Comparison of ENCODE assay signal across 22 cellular contexts in genomic region chr1:66368261-66368660, GRCh38.
DNase-seq lines count a peak whose midpoint lies in the region; ATAC-seq and TF ChIP-seq lines count a peak whose summit lies in the region.
"Had no signal": no experiment of that assay in that cellular context is flagged by ENCODE, and none has a peak within 500 bp of the region (broad histone marks: within the 10 kb centered on the region; RNA-seq: fewer than 3 reads in every experiment).

No MANE protein-coding gene starts in this region.

- H3K9me3 ChIP-seq in spleen (no peaks in the 10 kb centered on the region), PC-9 (ENCODE audit: insufficient read depth, low read depth) (no peaks in the 10 kb centered on the region)
- H3K9me3 ChIP-seq: ascending aorta, right lobe of liver, suprapubic skin had no signal

- TF ChIP-seq POLR2A in spleen (IDR thresholded peaks at IDR 0.05) = no peak

- intact Hi-C loops in activated CD4-positive, alpha-beta T cell treated with anti-CD3 and anti-CD28 coated beads for 36 hours (cut with DNase I, micrococcal nuclease) = no loop called here
- intact Hi-C loops in spleen (cut with DNase I; ENCODE audit: low total_unique reads) (no loop called here), PC-9 (cut with micrococcal nuclease; ENCODE audit: unreplicated experiment) (no loop called here)

- H3K4me1 ChIP-seq in spleen (peaks cover 36 to 94% (median 49%) of the 10 kb centered on the region in 6 donors), PC-9 (replicated peaks; ENCODE audit: insufficient read depth) (no peaks in the 10 kb centered on the region)
- H3K4me1 ChIP-seq: right lobe of liver had no signal

- H3K4me3 ChIP-seq in spleen = no peak overlapping the region
- no peak overlapping the region for H3K4me3 ChIP-seq in PC-9
- H3K4me3 ChIP-seq: ascending aorta, right lobe of liver, suprapubic skin had no signal

- H4K20me1 ChIP-seq in PC-9 (ENCODE audit: insufficient read depth) = no peaks in the 10 kb centered on the region

- H3K36me3 Mint-ChIP-seq in activated CD4-positive, alpha-beta T cell treated with anti-CD3 and anti-CD28 coated beads for 36 hours (ENCODE audit: low read depth) = peaks cover 86% of the 10 kb centered on the region
- H3K36me3 Mint-ChIP-seq in stimulated activated naive CD8-positive, alpha-beta T cell treated with anti-CD3 and anti-CD28 coated beads, Interleukin-15, Interleukin-2, amounts not matched to agents 100 ng/mL and 50 ng/mL, for 24 hours (ENCODE audit: low read depth) = peaks cover 88% of the 10 kb centered on the region
- peaks cover 75% of the 10 kb centered on the region for H3K36me3 Mint-ChIP-seq in endothelial cell (ENCODE audit: low read depth, unreplicated experiment)

- peaks cover 0 to 99% (median 63%) of the 10 kb centered on the region in 6 donors for H3K36me3 ChIP-seq in spleen
- H3K36me3 ChIP-seq in PC-9 (ENCODE audit: low read depth) = no peaks in the 10 kb centered on the region

- peaks cover 91% of the 10 kb centered on the region for H3K4me1 Mint-ChIP-seq in activated CD4-positive, alpha-beta T cell treated with anti-CD3 and anti-CD28 coated beads for 36 hours
- peaks cover 96% of the 10 kb centered on the region for H3K4me1 Mint-ChIP-seq in stimulated activated naive CD8-positive, alpha-beta T cell treated with anti-CD3 and anti-CD28 coated beads, Interleukin-15, Interleukin-2, amounts not matched to agents 100 ng/mL and 50 ng/mL, for 24 hours (ENCODE audit: low read depth)
- peaks cover 92% of the 10 kb centered on the region for H3K4me1 Mint-ChIP-seq in stimulated activated naive CD8-positive, alpha-beta T cell treated with anti-CD3 and anti-CD28 coated beads, Interleukin-15, amount 100 ng/mL, for 72 hours
- H3K4me1 Mint-ChIP-seq in endothelial cell (ENCODE audit: unreplicated experiment) = peaks cover 30% of the 10 kb centered on the region

- 76 to 89% (median 84%) methylated on average over 5 of the region's 5 CpGs for WGBS in spleen, 5 donors

- BruUV-seq in PC-9 (replicated peaks; lab: Mats Ljungman, UMichigan) = no TSS peak

- no peaks in the 10 kb centered on the region for H3K9me3 Mint-ChIP-seq in activated CD4-positive, alpha-beta T cell treated with anti-CD3 and anti-CD28 coated beads for 36 hours (ENCODE audit: low read depth)
- no peaks in the 10 kb centered on the region for H3K9me3 Mint-ChIP-seq in stimulated activated naive CD8-positive, alpha-beta T cell treated with anti-CD3 and anti-CD28 coated beads, Interleukin-15, Interleukin-2, amounts not matched to agents 100 ng/mL and 50 ng/mL, for 24 hours
- H3K9me3 Mint-ChIP-seq in stimulated activated naive CD8-positive, alpha-beta T cell treated with anti-CD3 and anti-CD28 coated beads, Interleukin-15, amount 100 ng/mL, for 72 hours = no peaks in the 10 kb centered on the region
- no peaks in the 10 kb centered on the region for H3K9me3 Mint-ChIP-seq in endothelial cell (ENCODE audit: unreplicated experiment)
- H3K9me3 Mint-ChIP-seq: activated naive CD4-positive, alpha-beta T cell treated with anti-CD3 and anti-CD28 coated beads, Interleukin-2, amount 50 U/mL, for 72 hours; stimulated activated effector memory CD8-positive, alpha-beta T cell treated with anti-CD3 and anti-CD28 coated beads, Interleukin-12 subunit alpha, Interleukin-12 subunit beta, amount 100 ng/mL, for 72 hours had no signal

- H3K27ac Mint-ChIP-seq in activated CD4-positive, alpha-beta T cell treated with anti-CD3 and anti-CD28 coated beads for 36 hours = peak overlapping the region; percentile 55
- peak overlapping the region; percentile 91 for H3K27ac Mint-ChIP-seq in stimulated activated naive CD8-positive, alpha-beta T cell treated with anti-CD3 and anti-CD28 coated beads, Interleukin-15, Interleukin-2, amounts not matched to agents 100 ng/mL and 50 ng/mL, for 24 hours
- H3K27ac Mint-ChIP-seq in stimulated activated naive CD8-positive, alpha-beta T cell treated with anti-CD3 and anti-CD28 coated beads, Interleukin-15, amount 100 ng/mL, for 72 hours = no peak overlapping the region
- no peak overlapping the region for H3K27ac Mint-ChIP-seq in endothelial cell (ENCODE audit: unreplicated experiment)

- no peak overlapping the region for H3K4me3 Mint-ChIP-seq in activated CD4-positive, alpha-beta T cell treated with anti-CD3 and anti-CD28 coated beads for 36 hours
- H3K4me3 Mint-ChIP-seq in stimulated activated naive CD8-positive, alpha-beta T cell treated with anti-CD3 and anti-CD28 coated beads, Interleukin-15, Interleukin-2, amounts not matched to agents 100 ng/mL and 50 ng/mL, for 24 hours = no peak overlapping the region
- H3K4me3 Mint-ChIP-seq in stimulated activated naive CD8-positive, alpha-beta T cell treated with anti-CD3 and anti-CD28 coated beads, Interleukin-15, amount 100 ng/mL, for 72 hours = no peak overlapping the region
- peak overlapping the region; percentile 59 for H3K4me3 Mint-ChIP-seq in endothelial cell (ENCODE audit: unreplicated experiment)

- no peak for TF ChIP-seq CTCF in endothelial cell (IDR thresholded peaks at IDR 0.05; ENCODE audit: unreplicated experiment)
- TF ChIP-seq CTCF in spleen (IDR thresholded peaks at IDR 0.05 in 8 of 11, conservative IDR thresholded peaks at IDR 0.05 in 3 of 11) = no peak
- no peak for TF ChIP-seq CTCF in PC-9 (conservative IDR thresholded peaks at IDR 0.05)

- peak overlapping the region in 3 of 8 donors; percentile 4 to 91 (median 49) for H3K27ac ChIP-seq in spleen
- no peak overlapping the region for H3K27ac ChIP-seq in PC-9
- H3K27ac ChIP-seq: 22Rv1, ascending aorta, right lobe of liver, suprapubic skin had no signal

- no peak for DNase-seq in activated CD4-positive, alpha-beta T cell treated with anti-CD3 and anti-CD28 coated beads for 36 hours
- no peak for DNase-seq in activated CD4-positive, alpha-beta T cell treated with anti-CD3 and anti-CD28 coated beads for 48 hours
- DNase-seq in stimulated activated naive CD8-positive, alpha-beta T cell treated with anti-CD3 and anti-CD28 coated beads, Interleukin-15, amount 100 ng/mL, for 72 hours = no peak
- DNase-seq in endothelial cell (ENCODE audit: low spot score) (no peak), spleen (no peak), PC-9 (no peak)
- DNase-seq: IMR-90; mesendoderm; NCI-H1048; NCI-H1694; right lobe of liver; SHP77 treated with DMSO at 0.1 percent for 48 hours; stimulated activated CD4-positive, alpha-beta T cell treated with anti-CD3 and anti-CD28 coated beads, Interleukin-4, amount 100 ng/mL, for 24 hours; T-helper 9 cell had no signal

- no peak overlapping the region for H3K4me2 ChIP-seq in PC-9

- POLR2A ChIA-PET in activated CD4-positive, alpha-beta T cell treated with anti-CD3 and anti-CD28 coated beads for 36 hours (lab: Charles Lee) = interaction anchor here (7.4 kb wide), 1 partner anchor 17 kb away, joined by 60 read pairs; no protein-coding TSS in a partner anchor
- POLR2A ChIA-PET in PC-9 (lab: Charles Lee; ENCODE audit: unreplicated experiment) = no interaction called here

- H2AFZ ChIP-seq in PC-9 = no peak overlapping the region

- no peaks in the 10 kb centered on the region for H3K27me3 Mint-ChIP-seq in activated CD4-positive, alpha-beta T cell treated with anti-CD3 and anti-CD28 coated beads for 36 hours
- H3K27me3 Mint-ChIP-seq in stimulated activated naive CD8-positive, alpha-beta T cell treated with anti-CD3 and anti-CD28 coated beads, Interleukin-15, Interleukin-2, amounts not matched to agents 100 ng/mL and 50 ng/mL, for 24 hours = no peaks in the 10 kb centered on the region
- no peaks in the 10 kb centered on the region for H3K27me3 Mint-ChIP-seq in stimulated activated naive CD8-positive, alpha-beta T cell treated with anti-CD3 and anti-CD28 coated beads, Interleukin-15, amount 100 ng/mL, for 72 hours
- H3K27me3 Mint-ChIP-seq in endothelial cell (ENCODE audit: unreplicated experiment) = peaks cover 4% of the 10 kb centered on the region

- no peaks in the 10 kb centered on the region for H3K9me2 ChIP-seq in PC-9 (ENCODE audit: insufficient read depth)

- H3K27me3 ChIP-seq in spleen (replicated peaks in 1 of 7) = no peaks in the 10 kb centered on the region
- H3K27me3 ChIP-seq in PC-9 (ENCODE audit: insufficient read depth, low read depth) = no peaks in the 10 kb centered on the region
- H3K27me3 ChIP-seq: ascending aorta, right lobe of liver, suprapubic skin had no signal

- no peaks in the 10 kb centered on the region for H3K79me2 ChIP-seq in PC-9 (ENCODE audit: low read depth)

- CTCF ChIA-PET in activated CD4-positive, alpha-beta T cell treated with anti-CD3 and anti-CD28 coated beads for 36 hours (lab: Charles Lee) = interaction anchor here (1.2 to 7.3 kb wide), 7 partner anchors 9 to 116 kb away, joined by 3 to 109 read pairs (median 10); no protein-coding TSS in a partner anchor
- CTCF ChIA-PET in PC-9 (lab: Charles Lee) = no interaction called here

- no peak for ATAC-seq in activated CD4-positive, alpha-beta T cell treated with anti-CD3 and anti-CD28 coated beads for 36 hours
- no peak for ATAC-seq in stimulated activated naive CD8-positive, alpha-beta T cell treated with anti-CD3 and anti-CD28 coated beads, Interleukin-15, amount 100 ng/mL, for 72 hours
- ATAC-seq in GM21515 (IDR thresholded peaks at IDR 0.05; ENCODE audit: unreplicated experiment) = no peak
- ATAC-seq: left lobe of liver, right lobe of liver had no signal

- no peaks in the 10 kb centered on the region for H3F3A ChIP-seq in PC-9 (ENCODE audit: insufficient read depth, low read depth)

Comparison
In these comparisons a context has a peak if more than half of its experiments do, and no peak if none do; other contexts are left out.
1. H3K27ac Mint-ChIP-seq: peak in activated CD4-positive, alpha-beta T cell treated with anti-CD3 and anti-CD28 coated beads for 36 hours (single experiment) and stimulated activated naive CD8-positive, alpha-beta T cell treated with anti-CD3 and anti-CD28 coated beads, Interleukin-15, Interleukin-2, amounts not matched to agents 100 ng/mL and 50 ng/mL, for 24 hours (single experiment); none in stimulated activated naive CD8-positive, alpha-beta T cell treated with anti-CD3 and anti-CD28 coated beads, Interleukin-15, amount 100 ng/mL, for 72 hours (0 of 2) and endothelial cell (single experiment).